In genomic region chr22:33853200-33854097, GRCh38 we compare ENCODE assay signal across 8 cellular contexts.
DNase-seq lines count a peak whose midpoint lies in the region; ATAC-seq and TF ChIP-seq lines count a peak whose summit lies in the region.

No MANE protein-coding gene starts in this region.

- WGBS in right lobe of liver (ENCODE audit: insufficient coverage, low coverage, low lambda C conversion rate, missing lambda C conversion rate): 7% methylated on average over 8 of the region's 9 CpGs

- peak overlapping the region; percentile 42 for H3K4me3 ChIP-seq in AG09309 (ENCODE audit: control insufficient read depth, low read depth, low read length)
- H3K4me3 ChIP-seq in Peyer's patch: peak overlapping the region; percentile 6 to 48 (median 32)
- peak overlapping the region; percentile 44 to 60 (median 57) for H3K4me3 ChIP-seq in right lobe of liver

- H3K27me3 ChIP-seq in Peyer's patch: no peaks in the 10 kb centered on the region
- H3K27me3 ChIP-seq in right lobe of liver: no peaks in the 10 kb centered on the region

- H3K9me3 ChIP-seq in Peyer's patch (no peaks in the 10 kb centered on the region), right lobe of liver (no peaks in the 10 kb centered on the region)

- TF ChIP-seq CTCF in AG09309 (IDR thresholded peaks at IDR 0.05; ENCODE audit: control insufficient read depth, insufficient read depth, low read depth, low read length, missing control alignments): no peak
- TF ChIP-seq CTCF in Peyer's patch (IDR thresholded peaks at IDR 0.05): peak in 1 of 6 experiments; percentile 1
- TF ChIP-seq CTCF in right lobe of liver (IDR thresholded peaks at IDR 0.05): no peak

- H3K36me3 ChIP-seq in Peyer's patch (no peaks in the 10 kb centered on the region), right lobe of liver (no peaks in the 10 kb centered on the region)

- intact Hi-C loops in right lobe of liver (cut with DNase I): no loop called here

- peak; percentile 73 for ATAC-seq in GM18505 (IDR thresholded peaks at IDR 0.05; ENCODE audit: unreplicated experiment)
- ATAC-seq in HG03135 (IDR thresholded peaks at IDR 0.05; ENCODE audit: unreplicated experiment): peak; percentile 85
- ATAC-seq in right lobe of liver: peak; percentile 98 to 99 (median 98)

- TF ChIP-seq POLR2A in GM18505 (IDR thresholded peaks at IDR 0.05; ENCODE audit: borderline replicate concordance, extremely low read depth, insufficient read depth, insufficient read length) (peak; percentile 13), Peyer's patch (IDR thresholded peaks at IDR 0.05) (no peak), right lobe of liver (IDR thresholded peaks at IDR 0.05) (no peak)

- H3K27ac ChIP-seq in Peyer's patch (peak overlapping the region; percentile 44 to 83 (median 57)), right lobe of liver (peak overlapping the region; percentile 56 to 71 (median 61))

- peak; percentile 41 for DNase-seq in AG09309 (ENCODE audit: low read depth)
- DNase-seq in Peyer's patch: peak; percentile 47 to 81 (median 63)
- DNase-seq in dermis microvascular lymphatic vessel endothelial cell (ENCODE audit: low read depth in 2 of 2): peak; percentile 19 to 58
- DNase-seq in right lobe of liver: peak; percentile 77 to 82 (median 80)
- peak; percentile 85 for DNase-seq in superior temporal gyrus (ENCODE audit: extremely low spot score)
- no peak for DNase-seq in activated CD4-positive, alpha-beta T cell treated with anti-CD3 and anti-CD28 coated beads, Interleukin-2, amount 50 U/mL, for 1 hour

- H3K4me1 ChIP-seq in Peyer's patch (peaks cover 0 to 28% (median 4%) of the 10 kb centered on the region in 4 donors), right lobe of liver (peaks cover 0 to 16% (median 4%) of the 10 kb centered on the region in 4 donors)
